ENCODE assay signal across 8 cellular contexts in the genomic region with DNA sequence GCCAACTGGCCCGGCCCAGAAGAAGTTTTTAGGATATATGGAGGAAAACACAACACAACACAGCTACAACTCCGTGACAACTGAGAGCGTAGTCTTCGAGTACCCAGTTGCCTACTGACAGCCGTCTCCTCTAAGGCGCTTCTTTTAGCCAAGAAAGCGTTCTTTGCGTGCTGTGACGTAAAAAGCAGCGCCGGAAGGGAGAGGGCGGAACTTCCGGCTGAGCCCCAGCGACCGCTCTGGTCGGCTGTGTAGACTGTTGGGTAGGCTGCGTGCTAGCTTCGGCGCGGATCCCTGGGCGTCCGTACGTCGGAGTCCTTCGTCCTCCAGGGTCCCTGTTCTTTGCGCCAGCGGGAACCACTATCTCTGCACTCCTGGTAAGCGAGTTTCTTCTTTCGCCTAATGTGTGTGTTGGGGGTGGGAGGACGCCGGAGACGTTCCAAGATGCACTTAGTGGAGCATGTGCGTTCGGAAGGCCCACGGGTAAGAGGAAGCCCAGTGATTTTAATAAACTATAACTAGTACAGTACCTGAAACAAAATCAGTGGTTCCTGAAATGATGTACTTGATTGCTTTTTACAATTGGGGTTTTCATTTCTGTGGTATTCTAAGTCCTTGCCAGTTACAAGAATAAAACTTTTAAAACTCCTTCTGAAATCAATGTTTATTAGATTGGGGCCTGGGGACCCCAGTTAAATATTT. TPM values are rescaled to one million over a fixed set of nuclear protein-coding genes. Genes with fewer than 3 reads are reported as not detected.
DNase-seq lines count a peak whose midpoint lies in the region; ATAC-seq lines count a peak whose summit lies in the region.

TSS of gene TRMT10C (plus strand) at position 239 of the 699 bp plus-strand sequence. CDS start 2,914 bp downstream, outside the sequence.

- DNase-seq in DMS79 treated with DMSO at 0.1 percent for 48 hours (lab: John Stamatoyannopoulos, UW) (peak; percentile 82), RPMI7951 (ENCODE audit: low read depth) (peak; percentile 94), fibroblast of gingiva (ENCODE audit: low read depth) (peak; percentile 90), naive B cell (peak; percentile 90)
- DNase-seq in activated T-helper 1 cell treated with anti-CD3 and anti-CD28 coated beads, Interleukin-12 subunit alpha, Interleukin-12 subunit beta, Interleukin-2, Interleukin-4 antibody, amounts not matched to agents 30 ng/mL and 10 ng/mL and 1 ng/mL, durations not matched to agents 14 hours and 24 hours and 36 hours (ENCODE audit: low spot score): peak; percentile 89

- H3K36me3 Mint-ChIP-seq in activated T-helper 1 cell treated with anti-CD3 and anti-CD28 coated beads, Interleukin-12 subunit alpha, Interleukin-12 subunit beta, Interleukin-2, Interleukin-4 antibody, amounts not matched to agents 30 ng/mL and 10 ng/mL and 1 ng/mL, durations not matched to agents 14 hours and 24 hours and 36 hours (ENCODE audit: low read depth): peaks cover 37% of the 10 kb centered on the region
- H3K36me3 Mint-ChIP-seq in naive B cell: peaks cover 9 to 14% of the 10 kb centered on the region in 2 donors
- H3K36me3 Mint-ChIP-seq in stimulated activated memory B cell treated with anti-CD40 and anti-IgM and Interleukin-4, amounts not matched to agents 10 μg/mL and 1 μg/mL and 100 μg/mL, for 72 hours: peaks cover 17% of the 10 kb centered on the region

- H3K27ac ChIP-seq in KOPT-K1 (ENCODE audit: low read depth, low read length, poor library complexity, severe bottlenecking): peak within 1 kb of the TSS; percentile 64

- H3K36me3 ChIP-seq in KOPT-K1 (ENCODE audit: insufficient read depth, low read length): peaks cover 34% of the 10 kb centered on the region

- peaks cover 4% of the 10 kb centered on the region for H3K27me3 Mint-ChIP-seq in activated T-helper 1 cell treated with anti-CD3 and anti-CD28 coated beads, Interleukin-12 subunit alpha, Interleukin-12 subunit beta, Interleukin-2, Interleukin-4 antibody, amounts not matched to agents 30 ng/mL and 10 ng/mL and 1 ng/mL, durations not matched to agents 14 hours and 24 hours and 36 hours (ENCODE audit: insufficient read depth)
- H3K27me3 Mint-ChIP-seq in naive B cell: peaks cover 3 to 8% (median 6%) of the 10 kb centered on the region in 3 donors
- H3K27me3 Mint-ChIP-seq in stimulated activated memory B cell treated with anti-CD40 and anti-IgM and Interleukin-4, amounts not matched to agents 10 μg/mL and 1 μg/mL and 100 μg/mL, for 72 hours: peaks cover 8% of the 10 kb centered on the region

- H3K4me3 Mint-ChIP-seq in activated T-helper 1 cell treated with anti-CD3 and anti-CD28 coated beads, Interleukin-12 subunit alpha, Interleukin-12 subunit beta, Interleukin-2, Interleukin-4 antibody, amounts not matched to agents 30 ng/mL and 10 ng/mL and 1 ng/mL, durations not matched to agents 14 hours and 24 hours and 36 hours: peak within 1 kb of the TSS; percentile 99
- peak within 1 kb of the TSS; percentile 89 to 100 (median 99) for H3K4me3 Mint-ChIP-seq in naive B cell
- H3K4me3 Mint-ChIP-seq in stimulated activated memory B cell treated with anti-CD40 and anti-IgM and Interleukin-4, amounts not matched to agents 10 μg/mL and 1 μg/mL and 100 μg/mL, for 72 hours: peak within 1 kb of the TSS; percentile 97

- no peaks in the 10 kb centered on the region for H3K9me3 ChIP-seq in KOPT-K1 (ENCODE audit: insufficient read depth, low read length, poor library complexity, severe bottlenecking)

- H3K4me1 Mint-ChIP-seq in activated T-helper 1 cell treated with anti-CD3 and anti-CD28 coated beads, Interleukin-12 subunit alpha, Interleukin-12 subunit beta, Interleukin-2, Interleukin-4 antibody, amounts not matched to agents 30 ng/mL and 10 ng/mL and 1 ng/mL, durations not matched to agents 14 hours and 24 hours and 36 hours (ENCODE audit: low read depth): peaks cover 34% of the 10 kb centered on the region
- H3K4me1 Mint-ChIP-seq in naive B cell: peaks cover 27 to 44% (median 44%) of the 10 kb centered on the region in 3 donors
- H3K4me1 Mint-ChIP-seq in stimulated activated memory B cell treated with anti-CD40 and anti-IgM and Interleukin-4, amounts not matched to agents 10 μg/mL and 1 μg/mL and 100 μg/mL, for 72 hours: peaks cover 31% of the 10 kb centered on the region

- H3K27ac Mint-ChIP-seq in activated T-helper 1 cell treated with anti-CD3 and anti-CD28 coated beads, Interleukin-12 subunit alpha, Interleukin-12 subunit beta, Interleukin-2, Interleukin-4 antibody, amounts not matched to agents 30 ng/mL and 10 ng/mL and 1 ng/mL, durations not matched to agents 14 hours and 24 hours and 36 hours: peak within 1 kb of the TSS; percentile 98
- H3K27ac Mint-ChIP-seq in naive B cell: peak within 1 kb of the TSS; percentile 92 to 99 (median 98)
- peak within 1 kb of the TSS; percentile 96 for H3K27ac Mint-ChIP-seq in stimulated activated memory B cell treated with anti-CD40 and anti-IgM and Interleukin-4, amounts not matched to agents 10 μg/mL and 1 μg/mL and 100 μg/mL, for 72 hours

- intact Hi-C loops in activated T-helper 1 cell treated with anti-CD3 and anti-CD28 coated beads, Interleukin-12 subunit alpha, Interleukin-12 subunit beta, Interleukin-2, Interleukin-4 antibody, amounts not matched to agents 30 ng/mL and 10 ng/mL and 1 ng/mL, durations not matched to agents 14 hours and 24 hours and 36 hours (cut with micrococcal nuclease): loop anchor here (1.0 to 10.0 kb wide), 8 partner anchors 12 to 1297 kb away; partner anchors contain the start of genes SENP7, TBC1D23 and TFG

- ATAC-seq in GM21786 (IDR thresholded peaks at IDR 0.05; ENCODE audit: unreplicated experiment): peak; percentile 100
- ATAC-seq in naive B cell (ENCODE audit: low read depth in 2 of 2): peak; percentile 96
- ATAC-seq in stimulated activated memory B cell treated with anti-CD40 and anti-IgM and Interleukin-4, amounts not matched to agents 10 μg/mL and 1 μg/mL and 100 μg/mL, for 72 hours: peak; percentile 100

- H3K9me3 Mint-ChIP-seq in activated T-helper 1 cell treated with anti-CD3 and anti-CD28 coated beads, Interleukin-12 subunit alpha, Interleukin-12 subunit beta, Interleukin-2, Interleukin-4 antibody, amounts not matched to agents 30 ng/mL and 10 ng/mL and 1 ng/mL, durations not matched to agents 14 hours and 24 hours and 36 hours: no peaks in the 10 kb centered on the region
- peaks cover 0 to 4% (median 0%) of the 10 kb centered on the region in 7 donors for H3K9me3 Mint-ChIP-seq in naive B cell
- no peaks in the 10 kb centered on the region for H3K9me3 Mint-ChIP-seq in stimulated activated memory B cell treated with anti-CD40 and anti-IgM and Interleukin-4, amounts not matched to agents 10 μg/mL and 1 μg/mL and 100 μg/mL, for 72 hours

RNA-seq across cellular contexts. Expression of gene TRMT10C, which starts in this region (rescaled TPM):
- 48.3 and 58.2 TPM in 2 replicates for total RNA-seq in RPMI7951 (2014; rRNA removed; shearing (Covaris generic))
- total RNA-seq in activated T-helper 1 cell treated with anti-CD3 and anti-CD28 coated beads, Interleukin-12 subunit alpha, Interleukin-12 subunit beta, Interleukin-2, Interleukin-4 antibody, amounts not matched to agents 30 ng/mL and 10 ng/mL and 1 ng/mL, durations not matched to agents 14 hours and 24 hours and 36 hours: 59.9 and 60.5 TPM in 2 replicates
- 10 to 100 TPM; 41.8 to 61.9 (median 52.6) TPM for polyA plus RNA-seq in naive B cell (ENCODE audit: low read depth in 6 of 6)

Comparison
In these comparisons a context has a peak if more than half of its experiments do, and no peak if none do; other contexts are left out.
1. Peak in every context shown above with its lines: DNase-seq, ATAC-seq and H3K27ac ChIP-seq.